34 cellular contexts compared by ENCODE assay signal in genomic region chr7:6700793-6701192, GRCh38. TPM values are rescaled to one million over a fixed set of nuclear protein-coding genes. Genes with fewer than 3 reads are reported as not detected.
"Had no signal": no experiment of that assay in that cellular context is flagged by ENCODE, and none has a peak within 500 bp of the region (broad histone marks: within the 10 kb centered on the region; RNA-seq: fewer than 3 reads in every experiment).

No MANE protein-coding gene starts in this region.

- H3K9ac ChIP-seq: KMS-11 had no signal

- H3K4me3 ChIP-seq: ascending aorta, body of pancreas, MG63, SK-N-MC had no signal

- H3K27ac ChIP-seq: ascending aorta, body of pancreas, KMS-11, SK-N-MC had no signal

- H3K4me3 Mint-ChIP-seq: activated CD4-positive, alpha-beta memory T cell treated with anti-CD3 and anti-CD28 coated beads, Interleukin-2, amount 10 ng/mL, durations not matched to agents 7 days and 5 days; activated naive CD4-positive, alpha-beta T cell treated with anti-CD3 and anti-CD28 coated beads, Interleukin-2, amount 10 ng/mL, durations not matched to agents 7 days and 5 days; activated T-helper 17 cell treated with anti-CD3 and anti-CD28 coated beads, Interleukin-2, amount 50 U/mL, for 72 hours had no signal

- DNase-seq: activated CD4-positive, alpha-beta memory T cell treated with anti-CD3 and anti-CD28 coated beads, Interleukin-2, amount 10 ng/mL, durations not matched to agents 7 days and 5 days; activated CD4-positive, alpha-beta T cell treated with anti-CD3 and anti-CD28 coated beads, Interleukin-2, amount 50 U/mL, for 1 hour; activated CD4-positive, CD25-positive, alpha-beta regulatory T cell; activated gamma-delta T cell; activated naive CD4-positive, alpha-beta T cell treated with anti-CD3 and anti-CD28 coated beads, Interleukin-2, amount 10 ng/mL, durations not matched to agents 7 days and 5 days; activated T-cell treated with anti-CD3 and anti-CD28 coated beads for 4 hours; activated T-cell treated with anti-CD3 and anti-CD28 coated beads, Interleukin-2, amount 50 U/mL, for 48 hours; amniotic stem cell; body of pancreas; central memory CD4-positive, alpha-beta T cell; MG63; MV-4-11; NCI-H1092 treated with DMSO at 0.1 percent for 48 hours; NCI-H1417 treated with DMSO at 0.1 percent for 48 hours; NCI-H1694; NCI-H2029; NCI-H2107; NCI-H226; NCI-H510A; NCI-H526 treated with DMSO at 0.1 percent for 48 hours; NCI-H82; OCI-M1; RPMI8226; T-cell; T-helper 2 cell; T1000 had no signal

- H3K27ac Mint-ChIP-seq: activated CD4-positive, alpha-beta memory T cell treated with anti-CD3 and anti-CD28 coated beads, Interleukin-2, amount 10 ng/mL, durations not matched to agents 7 days and 5 days; activated naive CD4-positive, alpha-beta T cell treated with anti-CD3 and anti-CD28 coated beads, Interleukin-2, amount 10 ng/mL, durations not matched to agents 7 days and 5 days; activated T-helper 17 cell treated with anti-CD3 and anti-CD28 coated beads, Interleukin-2, amount 50 U/mL, for 72 hours; T-cell had no signal

- H3K27me3 ChIP-seq: ascending aorta, body of pancreas, MG63 had no signal

- H3K27me3 Mint-ChIP-seq: activated CD4-positive, alpha-beta memory T cell treated with anti-CD3 and anti-CD28 coated beads, Interleukin-2, amount 10 ng/mL, durations not matched to agents 7 days and 5 days; activated naive CD4-positive, alpha-beta T cell treated with anti-CD3 and anti-CD28 coated beads, Interleukin-2, amount 10 ng/mL, durations not matched to agents 7 days and 5 days; activated T-helper 17 cell treated with anti-CD3 and anti-CD28 coated beads, Interleukin-2, amount 50 U/mL, for 72 hours; T-cell had no signal

- H3K4me2 ChIP-seq: KMS-11 had no signal

- ATAC-seq: activated T-helper 17 cell treated with anti-CD3 and anti-CD28 coated beads, Interleukin-2, amount 50 U/mL, for 72 hours; body of pancreas; Panc1; Right ventricle myocardium inferior; T-cell had no signal

- FAIRE-seq: bronchial epithelial cell, TTC549 had no signal

RNA-seq across cellular contexts. Expression of gene RSPH10B2, which starts 53.1 kb away (rescaled TPM):
- total RNA-seq: ascending aorta, body of pancreas, bronchial epithelial cell, Right ventricle myocardium inferior had no signal
